In genomic region chr7:80140388-80140787, GRCh38 we compare ENCODE assay signal across 16 cellular contexts.
"Had no signal": no experiment of that assay in that cellular context is flagged by ENCODE, and none has a peak within 500 bp of the region (broad histone marks: within the 10 kb centered on the region; RNA-seq: fewer than 3 reads in every experiment).

No MANE protein-coding gene starts in this region.

- ATAC-seq: naive thymus-derived CD4-positive, alpha-beta T cell; sciatic nerve had no signal

- H3K27ac Mint-ChIP-seq: naive thymus-derived CD4-positive, alpha-beta T cell had no signal

- DNase-seq: cortex of kidney; dorsolateral prefrontal cortex; effector CD8-positive, alpha-beta T cell; esophagus squamous epithelium; foreskin melanocyte; head of caudate nucleus; kidney glomerular epithelial cell; naive thymus-derived CD4-positive, alpha-beta T cell; stimulated activated naive CD4-positive, alpha-beta T cell; stomach; thyroid gland; uterus had no signal

- H3K9me3 ChIP-seq: esophagus squamous epithelium, neutrophil, stomach, thyroid gland, upper lobe of left lung, uterus had no signal

- H3K4me2 ChIP-seq: hepatocyte had no signal

- H3K4me3 ChIP-seq: esophagus squamous epithelium, hepatocyte, stomach, thyroid gland, upper lobe of left lung, uterus had no signal

- H3K27ac ChIP-seq: hepatocyte, neutrophil, thyroid gland, upper lobe of left lung, uterus had no signal

- H2AFZ ChIP-seq: hepatocyte had no signal

- H3K36me3 Mint-ChIP-seq: naive thymus-derived CD4-positive, alpha-beta T cell had no signal

- H3K4me1 ChIP-seq: uterus had no signal

- H3K36me3 ChIP-seq: esophagus squamous epithelium, neutrophil, stomach, thyroid gland, upper lobe of left lung, uterus had no signal

- H3K27me3 ChIP-seq: dorsolateral prefrontal cortex, esophagus squamous epithelium, hepatocyte, thyroid gland, upper lobe of left lung, uterus had no signal

- H3K4me3 Mint-ChIP-seq: naive thymus-derived CD4-positive, alpha-beta T cell had no signal
